17 cellular contexts compared by ENCODE assay signal in genomic region chr9:104977580-104977979, GRCh38. TPM values are rescaled to one million over a fixed set of nuclear protein-coding genes. Genes with fewer than 3 reads are reported as not detected.
DNase-seq lines count a peak whose midpoint lies in the region; ATAC-seq and TF ChIP-seq lines count a peak whose summit lies in the region.
"Had no signal": no experiment of that assay in that cellular context is flagged by ENCODE, and none has a peak within 500 bp of the region (broad histone marks: within the 10 kb centered on the region; RNA-seq: fewer than 3 reads in every experiment).

No MANE protein-coding gene starts in this region.

- H3K36me3 ChIP-seq in parathyroid adenoma (ENCODE audit: control insufficient read depth, insufficient read depth, low read length), result no peaks in the 10 kb centered on the region
- H3K36me3 ChIP-seq: BLaER1 treated with 17β-estradiol and CSF1 and Interleukin-3, amounts not matched to agents 10 nM and 100 nM had no signal

- no peaks in the 10 kb centered on the region for H3K27me3 ChIP-seq in parathyroid adenoma (ENCODE audit: control insufficient read depth, insufficient read depth, low read length)
- H3K27me3 ChIP-seq: BLaER1 treated with 17β-estradiol and CSF1 and Interleukin-3, amounts not matched to agents 10 nM and 100 nM had no signal

- no peaks in the 10 kb centered on the region for H3K79me2 ChIP-seq in parathyroid adenoma

- H3K27ac ChIP-seq in parathyroid adenoma, result no peak overlapping the region
- H3K27ac ChIP-seq: BLaER1 treated with 17β-estradiol and CSF1 and Interleukin-3, amounts not matched to agents 10 nM and 100 nM had no signal

- H3K9me3 ChIP-seq in parathyroid adenoma (ENCODE audit: control insufficient read depth, low read length), result no peaks in the 10 kb centered on the region

- DNase-seq in HT-29 (ENCODE audit: low spot score) (peak; percentile 83), NCI-H510A (lab: John Stamatoyannopoulos, UW) (peak; percentile 48), epithelial cell of esophagus (ENCODE audit: low read depth) (peak; percentile 63), NCI-H2029 (lab: John Stamatoyannopoulos, UW) (no peak)
- DNase-seq: Calu3; CD8-positive, alpha-beta T cell; DMS79; HCEC 1CT; MV-4-11; NCI-H1694 treated with DMSO at 0.1 percent for 48 hours; NCI-H2171 had no signal

- H3K9ac ChIP-seq in parathyroid adenoma, result no peak overlapping the region
- H3K9ac ChIP-seq: BLaER1 treated with 17β-estradiol and CSF1 and Interleukin-3, amounts not matched to agents 10 nM and 100 nM had no signal

- no peak overlapping the region for H2AFZ ChIP-seq in parathyroid adenoma
- H2AFZ ChIP-seq: GM23338 had no signal

- TF ChIP-seq CTCF in epithelial cell of esophagus (IDR thresholded peaks at IDR 0.05; ENCODE audit: insufficient read depth, low read depth, low read length, missing control alignments) (no peak), parathyroid adenoma (IDR thresholded peaks at IDR 0.05) (no peak)

- H3K4me1 ChIP-seq in parathyroid adenoma, result no peaks in the 10 kb centered on the region

- H3K4me3 ChIP-seq in epithelial cell of esophagus (ENCODE audit: low read length) (no peak overlapping the region), parathyroid adenoma (ENCODE audit: low read depth, low read length) (no peak overlapping the region)
- H3K4me3 ChIP-seq: BLaER1 treated with 17β-estradiol and CSF1 and Interleukin-3, amounts not matched to agents 10 nM and 100 nM; GM23338; K562 had no signal

- H3K4me2 ChIP-seq in parathyroid adenoma (ENCODE audit: low read length), result peak overlapping the region; percentile 23
- H3K4me2 ChIP-seq: BLaER1 treated with 17β-estradiol and CSF1 and Interleukin-3, amounts not matched to agents 10 nM and 100 nM; GM23338 had no signal

- ATAC-seq in HG03342 (IDR thresholded peaks at IDR 0.05; ENCODE audit: unreplicated experiment) (no peak), HG03432 (IDR thresholded peaks at IDR 0.05; ENCODE audit: unreplicated experiment) (no peak)
- ATAC-seq: CD8-positive, alpha-beta T cell; GM23338; K562 had no signal

RNA-seq across cellular contexts. Expression of gene ABCA1, which starts 49.6 kb away (rescaled TPM):
- total RNA-seq in HT-29 (2014; rRNA removed; shearing (Covaris generic)), result 2.0 and 4.5 TPM in 2 replicates
